Comparison of ENCODE assay signal across 8 cellular contexts in genomic region chr19:15379083-15379995, GRCh38. TPM values are rescaled to one million over a fixed set of nuclear protein-coding genes. Genes with fewer than 3 reads are reported as not detected.
A peak's percentile ranks its signal among the peaks of the same experiment; 100 is the strongest.
DNase-seq lines count a peak whose midpoint lies in the region; ATAC-seq and TF ChIP-seq lines count a peak whose summit lies in the region.

Gene AKAP8, minus strand, starts transcription at chr19:15379787. Its CDS starts 56 bp downstream, at chr19:15379731.

- H3K4me1 ChIP-seq in thoracic aorta (ENCODE audit: control insufficient read depth in 1 of 2, low read depth in 2 of 2), result peaks cover 28 to 48% of the 10 kb centered on the region in 2 donors

- peak within 1 kb of the TSS; percentile 98 for H3K4me3 Mint-ChIP-seq in activated naive CD8-positive, alpha-beta T cell treated with anti-CD3 and anti-CD28 coated beads, Interleukin-2, amount 10 ng/mL, durations not matched to agents 7 days and 5 days
- H3K4me3 Mint-ChIP-seq in osteocyte (ENCODE audit: unreplicated experiment), result peak within 1 kb of the TSS; percentile 94

- H3K79me2 ChIP-seq in SU-DHL-6 (ENCODE audit: insufficient read depth, low read length), result peaks cover 49% of the 10 kb centered on the region

- no peaks in the 10 kb centered on the region for H3K27me3 Mint-ChIP-seq in activated naive CD8-positive, alpha-beta T cell treated with anti-CD3 and anti-CD28 coated beads, Interleukin-2, amount 10 ng/mL, durations not matched to agents 7 days and 5 days
- H3K27me3 Mint-ChIP-seq in osteocyte (ENCODE audit: unreplicated experiment), result no peaks in the 10 kb centered on the region

- H3K36me3 ChIP-seq in SU-DHL-6 (ENCODE audit: low read length) (no peaks in the 10 kb centered on the region), thoracic aorta (no peaks in the 10 kb centered on the region)

- no peaks in the 10 kb centered on the region for H3K9me2 ChIP-seq in SU-DHL-6 (replicated peaks; ENCODE audit: insufficient read depth, low read length)

- H3F3A ChIP-seq in SU-DHL-6 (ENCODE audit: insufficient read depth), result peaks cover 31% of the 10 kb centered on the region

- H3K9ac ChIP-seq in SU-DHL-6 (ENCODE audit: low read length), result peak within 1 kb of the TSS; percentile 87

- peak; percentile 92 to 99 (median 99) for DNase-seq in NCI-H1417 (lab: John Stamatoyannopoulos, UW)
- peak; percentile 98 for DNase-seq in activated naive CD8-positive, alpha-beta T cell treated with anti-CD3 and anti-CD28 coated beads, Interleukin-2, amount 10 ng/mL, durations not matched to agents 7 days and 5 days
- DNase-seq in head of caudate nucleus, result peak; percentile 96 to 99 (median 98)
- peak; percentile 99 for DNase-seq in osteocyte (ENCODE audit: extremely low spot score, unreplicated experiment)
- DNase-seq in thoracic aorta (ENCODE audit: low spot score), result peak; percentile 90

- peak within 1 kb of the TSS; percentile 84 for H3K4me3 ChIP-seq in GM12875 (ENCODE audit: low read depth, low read length)
- H3K4me3 ChIP-seq in SU-DHL-6 (ENCODE audit: insufficient read depth, low read length, poor library complexity, severe bottlenecking), result peak within 1 kb of the TSS; percentile 74
- peak within 1 kb of the TSS; percentile 86 for H3K4me3 ChIP-seq in thoracic aorta

- H3K27ac ChIP-seq in SU-DHL-6 (ENCODE audit: low read depth, low read length) (peak within 1 kb of the TSS; percentile 80), thoracic aorta (peak within 1 kb of the TSS; percentile 92 to 98)

- peaks cover 22% of the 10 kb centered on the region for H3K4me1 Mint-ChIP-seq in activated naive CD8-positive, alpha-beta T cell treated with anti-CD3 and anti-CD28 coated beads, Interleukin-2, amount 10 ng/mL, durations not matched to agents 7 days and 5 days
- H3K4me1 Mint-ChIP-seq in osteocyte (ENCODE audit: unreplicated experiment), result peaks cover 36% of the 10 kb centered on the region

- POLR2A ChIA-PET in activated naive CD8-positive, alpha-beta T cell treated with anti-CD3 and anti-CD28 coated beads, Interleukin-2, amount 10 ng/mL, durations not matched to agents 7 days and 5 days (lab: Charles Lee), result interaction anchor here (0.5 to 3.7 kb wide), 23 partner anchors 8 to 1745 kb away, joined by 3 to 88 read pairs (median 5); partner anchors contain the start of genes AKAP8L, BRD4, FAM32A and RASAL3

- peak within 1 kb of the TSS; percentile 52 for H2AFZ ChIP-seq in SU-DHL-6 (ENCODE audit: low read depth, low read length, severe bottlenecking)

- TF ChIP-seq CTCF in GM12875 (IDR thresholded peaks at IDR 0.05; ENCODE audit: borderline replicate concordance, insufficient read depth, low read depth, low read length) (no peak), SU-DHL-6 (IDR thresholded peaks at IDR 0.05; ENCODE audit: insufficient read depth, low read length, poor library complexity, severe bottlenecking) (no peak), osteocyte (IDR thresholded peaks at IDR 0.05) (no peak), thoracic aorta (IDR thresholded peaks at IDR 0.05) (no peak)

- peak within 1 kb of the TSS; percentile 92 for H3K4me2 ChIP-seq in SU-DHL-6 (ENCODE audit: low read depth, low read length, poor library complexity, severe bottlenecking)

- peaks cover 10% of the 10 kb centered on the region; the same call in 1 of the 2 replicates for H4K20me1 ChIP-seq in SU-DHL-6 (ENCODE audit: low read depth, low read length)

- peak within 1 kb of the TSS; percentile 100 for H3K27ac Mint-ChIP-seq in activated naive CD8-positive, alpha-beta T cell treated with anti-CD3 and anti-CD28 coated beads, Interleukin-2, amount 10 ng/mL, durations not matched to agents 7 days and 5 days
- H3K27ac Mint-ChIP-seq in osteocyte (ENCODE audit: unreplicated experiment), result peak within 1 kb of the TSS; percentile 97

- H3K9me3 ChIP-seq in SU-DHL-6 (ENCODE audit: insufficient read depth, low read length), result no peaks in the 10 kb centered on the region
- no peaks in the 10 kb centered on the region for H3K9me3 ChIP-seq in thoracic aorta

- intact Hi-C loops in head of caudate nucleus (cut with DNase I), result loop anchor here (5.0 kb wide), 1 partner anchor 38 kb away; the partner anchor contains the start of gene AKAP8L

- no peaks in the 10 kb centered on the region for H3K9me3 Mint-ChIP-seq in activated naive CD8-positive, alpha-beta T cell treated with anti-CD3 and anti-CD28 coated beads, Interleukin-2, amount 10 ng/mL, durations not matched to agents 7 days and 5 days
- no peaks in the 10 kb centered on the region for H3K9me3 Mint-ChIP-seq in osteocyte (ENCODE audit: unreplicated experiment)

- no peaks in the 10 kb centered on the region for H3K27me3 ChIP-seq in SU-DHL-6 (ENCODE audit: low read length)
- no peaks in the 10 kb centered on the region for H3K27me3 ChIP-seq in thoracic aorta (replicated peaks; ENCODE audit: insufficient read depth)

- ATAC-seq in HG02763 (IDR thresholded peaks at IDR 0.05; ENCODE audit: unreplicated experiment) (peak; percentile 89), thoracic aorta (ENCODE audit: insufficient number of reproducible peaks, low FRiP score, low read depth) (peak; percentile 95)
- ATAC-seq in activated naive CD8-positive, alpha-beta T cell treated with anti-CD3 and anti-CD28 coated beads, Interleukin-2, amount 10 ng/mL, durations not matched to agents 7 days and 5 days (ENCODE audit: low read depth), result peak; percentile 88

- peaks cover 6% of the 10 kb centered on the region for H3K36me3 Mint-ChIP-seq in activated naive CD8-positive, alpha-beta T cell treated with anti-CD3 and anti-CD28 coated beads, Interleukin-2, amount 10 ng/mL, durations not matched to agents 7 days and 5 days
- H3K36me3 Mint-ChIP-seq in osteocyte (ENCODE audit: unreplicated experiment), result no peaks in the 10 kb centered on the region

RNA-seq across cellular contexts. Expression of gene AKAP8, which starts in this region (rescaled TPM):
- 10 to 100 TPM; 57.4 to 59.1 TPM for total RNA-seq in activated naive CD8-positive, alpha-beta T cell treated with anti-CD3 and anti-CD28 coated beads, Interleukin-2, amount 10 ng/mL, durations not matched to agents 7 days and 5 days
- total RNA-seq in osteocyte (34.2 and 36.9 TPM in 2 replicates), thoracic aorta (10 to 100 TPM; 18.7 to 54.9 TPM)

Comparison
In these comparisons a context has a peak if more than half of its experiments do, and no peak if none do; other contexts are left out.
1. Peak in every context shown above with its lines: DNase-seq, ATAC-seq, H3K4me3 ChIP-seq and H3K27ac ChIP-seq.